1 cellular context compared by ENCODE assay signal in genomic region chr11:27039873-27040272, GRCh38.
TF ChIP-seq lines count a peak whose summit lies in the region.

No MANE protein-coding gene starts in this region.

TF ChIP-seq in H1, 55 proteins besides CTCF, POLR2A, EP300 and RAD21:
- TF ChIP-seq SAP30 (IDR thresholded peaks at IDR 0.05; ENCODE audit: insufficient read depth, insufficient replicate concordance, low read length) (no peak), TEAD4 (IDR thresholded peaks at IDR 0.05; ENCODE audit: low read depth, low read length) (no peak), CHD2 (IDR thresholded peaks at IDR 0.05; ENCODE audit: low read length) (no peak), SP1 (IDR thresholded peaks at IDR 0.05; ENCODE audit: low read depth, low read length) (no peak), BACH1 (IDR thresholded peaks at IDR 0.05; ENCODE audit: low read length) (no peak), ATF2 (IDR thresholded peaks at IDR 0.05; ENCODE audit: low read length) (no peak), TAF7 (optimal IDR thresholded peaks at IDR 0.05; ENCODE audit: borderline replicate concordance, low read depth, low read length) (no peak)
